ENCODE assay signal across 18 cellular contexts in the genomic region with DNA sequence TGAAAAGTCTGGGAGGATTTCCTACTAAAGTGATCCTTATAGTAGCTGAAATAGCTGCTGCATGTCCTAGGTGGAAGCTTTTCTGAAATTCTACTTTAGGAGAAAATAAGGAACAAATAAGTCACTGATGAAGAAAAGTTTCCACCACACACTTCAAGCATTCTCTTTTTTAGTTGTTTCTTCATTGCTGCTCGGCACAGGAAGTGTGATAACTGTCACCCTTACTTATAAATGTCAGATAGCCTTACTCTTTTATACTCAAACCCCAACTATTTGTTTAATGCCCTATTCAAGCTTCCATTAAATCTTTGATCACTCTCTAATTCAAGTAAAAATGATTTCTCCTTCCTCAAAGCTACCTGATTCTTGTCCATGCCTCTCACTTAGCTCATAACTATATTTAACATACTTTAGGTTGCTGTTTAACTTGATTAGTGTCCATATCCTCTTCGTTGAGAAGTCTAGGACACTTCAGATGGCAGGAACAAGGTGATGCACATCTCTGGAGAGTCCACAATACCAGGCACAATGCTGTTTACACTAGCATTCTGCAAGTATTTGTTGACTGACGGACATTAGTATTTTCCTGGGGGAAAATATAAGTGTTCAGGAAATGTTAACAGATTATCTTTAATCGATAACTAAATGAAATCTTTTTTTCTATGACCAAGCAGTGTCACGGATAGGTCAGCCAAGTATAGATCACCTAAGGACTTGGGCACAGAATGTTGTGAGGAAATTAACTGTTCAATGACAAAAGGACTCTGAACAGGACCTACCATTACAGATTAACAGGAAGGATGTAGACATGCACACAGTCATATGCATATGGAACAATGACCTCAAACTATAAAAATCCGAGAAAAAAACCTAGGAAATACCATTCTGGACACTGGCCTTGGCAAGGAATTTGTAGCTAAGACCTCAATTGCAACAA.
A peak's percentile ranks its signal among the peaks of the same experiment; 100 is the strongest.
DNase-seq lines count a peak whose midpoint lies in the region; ATAC-seq and TF ChIP-seq lines count a peak whose summit lies in the region.
"Had no signal": no experiment of that assay in that cellular context is flagged by ENCODE, and none has a peak within 500 bp of the region (broad histone marks: within the 10 kb centered on the region; RNA-seq: fewer than 3 reads in every experiment).

No MANE protein-coding gene starts in this region.

- H3K27ac ChIP-seq in body of pancreas = no peak overlapping the region
- H3K27ac ChIP-seq: Peyer's patch had no signal

- TF ChIP-seq POLR2A in NB4 (IDR thresholded peaks at IDR 0.05; ENCODE audit: extremely low read depth, insufficient read length) = no peak
- no peak for TF ChIP-seq POLR2A in body of pancreas (IDR thresholded peaks at IDR 0.05)

- intact Hi-C loops in activated naive CD4-positive, alpha-beta T cell treated with anti-CD3 and anti-CD28 coated beads for 36 hours (cut with micrococcal nuclease) = loop anchor here (1.0 kb wide), 4 partner anchors 8 to 67 kb away; partner anchors contain the start of gene ZNF438
- intact Hi-C loops in body of pancreas (cut with DNase I) = no loop called here

- H3K4me1 ChIP-seq in body of pancreas = no peaks in the 10 kb centered on the region
- H3K4me1 ChIP-seq: Peyer's patch had no signal

- TF ChIP-seq CTCF in NB4 (IDR thresholded peaks at IDR 0.05; ENCODE audit: low read depth, low read length) (no peak), body of pancreas (IDR thresholded peaks at IDR 0.05) (no peak)

- H3K27me3 ChIP-seq in body of pancreas = no peaks in the 10 kb centered on the region
- H3K27me3 ChIP-seq: Peyer's patch had no signal

- 36 to 46% methylated on average over 6 of the region's 6 CpGs for WGBS in body of pancreas, 2 donors

- H3K36me3 ChIP-seq in body of pancreas (replicated peaks in 1 of 2; ENCODE audit: insufficient read depth in 1 of 2, low read depth in 2 of 2) = no peaks in the 10 kb centered on the region
- H3K36me3 ChIP-seq: Peyer's patch had no signal

- DNase-seq in activated naive CD4-positive, alpha-beta T cell treated with anti-CD3 and anti-CD28 coated beads for 36 hours = peak; percentile 12
- no peak for DNase-seq in activated naive CD4-positive, alpha-beta T cell (lab: John Stamatoyannopoulos, UW)
- peak; percentile 23 for DNase-seq in NB4 (ENCODE audit: low read depth)
- DNase-seq in dermis blood vessel endothelial cell = peak; percentile 86
- no peak for DNase-seq in stimulated activated naive CD8-positive, alpha-beta T cell treated with anti-CD3 and anti-CD28 coated beads, Interleukin-15, Interleukin-2, amounts not matched to agents 100 U/mL and 50 U/mL, for 24 hours
- DNase-seq in dedifferentiated amniotic fluid mesenchymal stem cell (ENCODE audit: extremely low spot score) = no peak
- no peak for DNase-seq in body of pancreas
- DNase-seq: activated CD4-positive, alpha-beta T cell treated with anti-CD3 and anti-CD28 coated beads for 1 hour; effector CD4-positive, alpha-beta T cell; H9; Karpas-422; NCI-H1694 treated with DMSO at 0.1 percent for 48 hours; NCI-H510A treated with DMSO at 0.1 percent for 48 hours; occipital lobe; Peyer's patch had no signal

- no peaks in the 10 kb centered on the region for H3K9me3 Mint-ChIP-seq in activated naive CD4-positive, alpha-beta T cell treated with anti-CD3 and anti-CD28 coated beads for 36 hours
- H3K9me3 Mint-ChIP-seq: H9 had no signal

- CTCF ChIA-PET in activated naive CD4-positive, alpha-beta T cell treated with anti-CD3 and anti-CD28 coated beads for 36 hours (lab: Charles Lee) = interaction anchor here (0.9 to 1.3 kb wide), 2 partner anchors 180 to 342 kb away, joined by 3 read pairs; no protein-coding TSS in a partner anchor

- H3K4me3 Mint-ChIP-seq in activated naive CD4-positive, alpha-beta T cell treated with anti-CD3 and anti-CD28 coated beads for 36 hours = no peak overlapping the region
- H3K4me3 Mint-ChIP-seq: brain, H9 had no signal

- peaks cover 16% of the 10 kb centered on the region for H3K4me1 Mint-ChIP-seq in activated naive CD4-positive, alpha-beta T cell treated with anti-CD3 and anti-CD28 coated beads for 36 hours (ENCODE audit: low read depth)
- H3K4me1 Mint-ChIP-seq: H9 had no signal

- ATAC-seq in stimulated activated naive CD8-positive, alpha-beta T cell treated with anti-CD3 and anti-CD28 coated beads, Interleukin-15, Interleukin-2, amounts not matched to agents 100 U/mL and 50 U/mL, for 24 hours = peak; percentile 88
- no peak for ATAC-seq in HG02588 (IDR thresholded peaks at IDR 0.05; ENCODE audit: unreplicated experiment)
- ATAC-seq in body of pancreas = no peak

- peaks cover 1% of the 10 kb centered on the region for H3K36me3 Mint-ChIP-seq in activated naive CD4-positive, alpha-beta T cell treated with anti-CD3 and anti-CD28 coated beads for 36 hours (ENCODE audit: low read depth)

- peak overlapping the region; percentile 57 for H3K27ac Mint-ChIP-seq in activated naive CD4-positive, alpha-beta T cell treated with anti-CD3 and anti-CD28 coated beads for 36 hours
- H3K27ac Mint-ChIP-seq: H9 had no signal

- no peaks in the 10 kb centered on the region for H3K9me3 ChIP-seq in body of pancreas
- H3K9me3 ChIP-seq: Peyer's patch had no signal

- H3K27me3 Mint-ChIP-seq in activated naive CD4-positive, alpha-beta T cell treated with anti-CD3 and anti-CD28 coated beads for 36 hours (ENCODE audit: low read depth) = no peaks in the 10 kb centered on the region
- H3K27me3 Mint-ChIP-seq: brain had no signal

- H3K4me3 ChIP-seq in NB4 (ENCODE audit: low read depth, low read length) (no peak overlapping the region), body of pancreas (no peak overlapping the region)
- H3K4me3 ChIP-seq: lung, Peyer's patch had no signal

Comparison
In these comparisons a context has a peak if more than half of its experiments do, and no peak if none do; other contexts are left out.
1. DNase-seq: peak in activated naive CD4-positive, alpha-beta T cell treated with anti-CD3 and anti-CD28 coated beads for 36 hours (single experiment), NB4 (single experiment) and dermis blood vessel endothelial cell (single experiment); none in activated naive CD4-positive, alpha-beta T cell (0 of 4), stimulated activated naive CD8-positive, alpha-beta T cell treated with anti-CD3 and anti-CD28 coated beads, Interleukin-15, Interleukin-2, amounts not matched to agents 100 U/mL and 50 U/mL, for 24 hours (single experiment), dedifferentiated amniotic fluid mesenchymal stem cell (single experiment) and body of pancreas (0 of 4).